26 cellular contexts compared by ENCODE assay signal in the genomic region with DNA sequence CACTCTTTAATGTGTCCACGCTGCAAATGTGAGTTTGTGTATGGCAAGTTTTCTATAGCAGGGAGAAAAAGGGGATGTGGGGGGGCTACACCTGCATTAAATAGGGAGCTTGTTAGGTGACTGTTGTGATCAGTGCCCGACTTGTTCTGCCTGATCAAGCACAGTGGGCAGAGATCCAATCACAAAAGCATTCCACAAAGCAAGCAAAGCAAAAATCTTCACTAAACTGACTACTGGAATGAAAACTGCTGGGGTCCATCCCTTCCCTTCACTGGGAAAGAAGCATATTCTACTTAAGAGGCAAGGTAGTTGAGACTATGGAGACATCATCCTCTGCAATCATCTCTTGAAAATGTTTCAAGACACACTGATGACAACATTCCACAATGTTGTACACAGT. TPM values are rescaled to one million over a fixed set of nuclear protein-coding genes. Genes with fewer than 3 reads are reported as not detected.
DNase-seq lines count a peak whose midpoint lies in the region; ATAC-seq and TF ChIP-seq lines count a peak whose summit lies in the region.
"Had no signal": no experiment of that assay in that cellular context is flagged by ENCODE, and none has a peak within 500 bp of the region (broad histone marks: within the 10 kb centered on the region; RNA-seq: fewer than 3 reads in every experiment).

No MANE protein-coding gene starts in this region.

- no peaks in the 10 kb centered on the region for H3K36me3 ChIP-seq in iPS-18a (ENCODE audit: control insufficient read depth, low read depth, low read length)
- no peaks in the 10 kb centered on the region for H3K36me3 ChIP-seq in neuronal stem cell (replicated peaks in 1 of 2; ENCODE audit: control insufficient read depth in 2 of 2, insufficient read depth in 2 of 2, low read length in 2 of 2)
- no peaks in the 10 kb centered on the region for H3K36me3 ChIP-seq in gastroesophageal sphincter
- H3K36me3 ChIP-seq: BLaER1, SJCRH30 had no signal

- TF ChIP-seq POLR2A in gastroesophageal sphincter (IDR thresholded peaks at IDR 0.05) = no peak

- POLR2A ChIA-PET in WTC11 (lab: Charles Lee) = no interaction called here

- H3K79me2 ChIP-seq in H9 (ENCODE audit: insufficient read depth, low read length) = peaks cover 2% of the 10 kb centered on the region; the same call in 1 of the 2 replicates

- no peak overlapping the region for H2BK12ac ChIP-seq in H9 (ENCODE audit: insufficient read length, low read depth, low read length)
- H2BK12ac ChIP-seq in neuronal stem cell (ENCODE audit: low read length) = no peak overlapping the region

- no peak overlapping the region for H4K5ac ChIP-seq in H9 (ENCODE audit: insufficient read length, low read depth, low read length)

- H3K9me3 ChIP-seq in H9 (ENCODE audit: control insufficient read depth, low read depth, low read length) (no peaks in the 10 kb centered on the region), iPS-18a (ENCODE audit: control insufficient read depth, low read depth, low read length) (peaks cover 5% of the 10 kb centered on the region), neuronal stem cell (replicated peaks in 1 of 2; ENCODE audit: control insufficient read depth in 2 of 2, insufficient read depth in 1 of 2, low read depth in 1 of 2, low read length in 2 of 2) (peaks cover 0 to 17% of the 10 kb centered on the region in 2 donors), gastroesophageal sphincter (no peaks in the 10 kb centered on the region)
- H3K9me3 ChIP-seq: SJCRH30 had no signal

- no CpG with 5 or more reads among the region's 2 CpGs for WGBS in H9 (ENCODE audit: extremely low coverage, insufficient read length, low lambda C conversion rate)
- no CpG with 5 or more reads among the region's 2 CpGs for WGBS in neuronal stem cell (ENCODE audit: extremely low coverage in 2 of 2, insufficient read length in 2 of 2, insufficient replicate concordance in 1 of 2), 2 donors
- WGBS in gastroesophageal sphincter (ENCODE audit: low coverage in 1 of 2), 2 donors = 44% methylated on average over 1 of the region's 2 CpGs; no CpG with 5 or more reads in 1 of the 2 donors

- no peak overlapping the region for H3K56ac ChIP-seq in H9 (ENCODE audit: insufficient read length, low read depth, low read length)

- H3K4me2 ChIP-seq in H9 (ENCODE audit: insufficient read depth, insufficient read length, low read length) = peak overlapping the region; percentile 62
- peak overlapping the region; percentile 40 for H3K4me2 ChIP-seq in neuronal stem cell (ENCODE audit: insufficient read depth, low read length, poor library complexity, severe bottlenecking)
- H3K4me2 ChIP-seq: BLaER1 had no signal

- ATAC-seq in WTC11 = no peak
- no peak for ATAC-seq in gastroesophageal sphincter
- ATAC-seq: GM12878, HepG2 had no signal

- peak overlapping the region in 2 of 3 experiments; percentile 11 to 85; a peak in 4 of 7 replicates for H3K27ac Mint-ChIP-seq in H9
- H3K27ac Mint-ChIP-seq in WTC11 = peak overlapping the region; percentile 37
- H3K27ac Mint-ChIP-seq: CD4-positive, alpha-beta T cell had no signal

- no peak overlapping the region for H4K91ac ChIP-seq in H9 (ENCODE audit: insufficient read length, low read depth, low read length)
- no peak overlapping the region for H4K91ac ChIP-seq in neuronal stem cell (ENCODE audit: low read depth, low read length, poor library complexity)

- H2BK120ac ChIP-seq in H9 (ENCODE audit: low read depth, low read length, poor library complexity, severe bottlenecking) = no peak overlapping the region
- no peak overlapping the region for H2BK120ac ChIP-seq in neuronal stem cell (ENCODE audit: low read depth, low read length)

- H3K4me3 Mint-ChIP-seq in H9 (peak overlapping the region; percentile 74 to 86), WTC11 (peak overlapping the region; percentile 72)
- H3K4me3 Mint-ChIP-seq: CD4-positive, alpha-beta T cell had no signal

- H2AFZ ChIP-seq in H9 (ENCODE audit: low read length) (no peak overlapping the region), neuronal stem cell (ENCODE audit: low read length) (no peak overlapping the region)
- H2AFZ ChIP-seq: GM23248 had no signal

- H3K4me3 ChIP-seq in iPS-18a (ENCODE audit: low read length) (peak overlapping the region; percentile 60), neuronal stem cell (ENCODE audit: low read length in 2 of 2) (peak overlapping the region in 1 of 2 donors; percentile 34), gastroesophageal sphincter (no peak overlapping the region)
- H3K4me3 ChIP-seq: BLaER1, GM12878, GM23248, SJCRH30 had no signal

- H3K9me3 Mint-ChIP-seq in H9 (peaks cover 19 to 22% of the 10 kb centered on the region in 2 experiments), WTC11 (no peaks in the 10 kb centered on the region)
- H3K9me3 Mint-ChIP-seq: CD4-positive, alpha-beta T cell had no signal

- H3K79me1 ChIP-seq in H9 (ENCODE audit: insufficient read depth, low read depth, low read length, poor library complexity, severe bottlenecking) (no peaks in the 10 kb centered on the region), neuronal stem cell (ENCODE audit: low read depth, low read length) (no peaks in the 10 kb centered on the region)

- H2BK5ac ChIP-seq in H9 (ENCODE audit: insufficient read length, low read length) (no peak overlapping the region), neuronal stem cell (ENCODE audit: low read length) (no peak overlapping the region)

- H3K14ac ChIP-seq in H9 (ENCODE audit: insufficient read depth, low read length) (no peak overlapping the region), neuronal stem cell (ENCODE audit: low read length) (no peak overlapping the region)

- H3K36me3 Mint-ChIP-seq in H9 (ENCODE audit: insufficient read depth in 1 of 3, low read depth in 3 of 3) (peaks cover 11 to 22% (median 16%) of the 10 kb centered on the region in 3 experiments), WTC11 (peaks cover 23% of the 10 kb centered on the region)

- H3K4me1 ChIP-seq in H9 (ENCODE audit: insufficient read depth, low read length) (peaks cover 11% of the 10 kb centered on the region), iPS-18a (ENCODE audit: control insufficient read depth, low read depth, low read length) (peaks cover 59% of the 10 kb centered on the region), neuronal stem cell (ENCODE audit: control insufficient read depth in 2 of 2, insufficient read depth in 1 of 2, low read depth in 1 of 2, low read length in 2 of 2) (peaks cover 3 to 5% of the 10 kb centered on the region in 2 donors), gastroesophageal sphincter (peaks cover 0 to 18% (median 0%) of the 10 kb centered on the region in 3 donors)
- H3K4me1 ChIP-seq: BLaER1, SJCRH30 had no signal

- peaks cover 45% of the 10 kb centered on the region for H3K27me3 Mint-ChIP-seq in H9 (ENCODE audit: low read depth)
- H3K27me3 Mint-ChIP-seq in WTC11 (ENCODE audit: low read depth) = peaks cover 32% of the 10 kb centered on the region

- H3K23ac ChIP-seq in H9 (ENCODE audit: insufficient read length, low read depth, low read length) (no peak overlapping the region), neuronal stem cell (ENCODE audit: low read depth, low read length, poor library complexity) (no peak overlapping the region)

- no peak for TF ChIP-seq EP300 in gastroesophageal sphincter (IDR thresholded peaks at IDR 0.05)

- DNase-seq in H9 = no peak
- no peak for DNase-seq in WTC11 (ENCODE audit: low spot score)
- peak; percentile 52 for DNase-seq in neuronal stem cell (ENCODE audit: low spot score)
- DNase-seq in AG08396 (ENCODE audit: low spot score) = no peak
- DNase-seq in DMS 273 treated with DMSO at 0.1 percent for 48 hours (lab: John Stamatoyannopoulos, UW) = no peak
- DNase-seq in NOMO-1 treated with dmso at 0.1 percent for 144 hours (lab: John Stamatoyannopoulos, UW; ENCODE audit: unreplicated experiment) = no peak
- DNase-seq: CD4-positive, alpha-beta T cell; COR-L47; DMS79 treated with DMSO at 0.1 percent for 48 hours; GM23248; KBM-7; NCI-H1092 treated with DMSO at 0.1 percent for 48 hours; NCI-H146; NCI-H2029; NCI-H2171; NCI-H345; NCI-H524; NCI-H774; OCI-M1; SJCRH30 had no signal

- H3K4ac ChIP-seq in H9 (ENCODE audit: low read depth, low read length) (no peak overlapping the region), neuronal stem cell (ENCODE audit: low read length) (no peak overlapping the region)

- no peak overlapping the region for H2AK5ac ChIP-seq in H9 (ENCODE audit: insufficient read length, low read length)
- H2AK5ac ChIP-seq in neuronal stem cell (ENCODE audit: low read depth, low read length) = no peak overlapping the region

- H3K27ac ChIP-seq in H9 (ENCODE audit: insufficient read length, low read depth, low read length) = peak overlapping the region; percentile 50
- H3K27ac ChIP-seq in iPS-18a (ENCODE audit: low read length) = no peak overlapping the region
- peak overlapping the region; percentile 77 for H3K27ac ChIP-seq in neuronal stem cell (replicated peaks; ENCODE audit: low read length)
- H3K27ac ChIP-seq in gastroesophageal sphincter = no peak overlapping the region
- H3K27ac ChIP-seq: BLaER1, GM23248, SJCRH30 had no signal

- H3K23me2 ChIP-seq in H9 (ENCODE audit: insufficient read length, low read depth, low read length, poor library complexity, severe bottlenecking) = peaks cover 24% of the 10 kb centered on the region

- H4K20me1 ChIP-seq in H9 (ENCODE audit: control insufficient read depth, insufficient read depth, insufficient read length) = no peaks in the 10 kb centered on the region

- H2BK15ac ChIP-seq in H9 (ENCODE audit: low read depth, low read length) = no peak overlapping the region
- no peak overlapping the region for H2BK15ac ChIP-seq in neuronal stem cell (ENCODE audit: low read length)

- H2BK20ac ChIP-seq in H9 (ENCODE audit: low read depth, low read length, poor library complexity, severe bottlenecking) = no peak overlapping the region

- TF ChIP-seq CTCF in H9 (conservative IDR thresholded peaks at IDR 0.05) (no peak), WTC11 (IDR thresholded peaks at IDR 0.05) (no peak), gastroesophageal sphincter (IDR thresholded peaks at IDR 0.05) (no peak)

- H3T11ph ChIP-seq in H9 (ENCODE audit: low read length) = no peak overlapping the region

- H3K4me1 Mint-ChIP-seq in H9 (peaks cover 64 to 71% of the 10 kb centered on the region in 2 experiments), WTC11 (peaks cover 64% of the 10 kb centered on the region)

- H4K8ac ChIP-seq in H9 (replicated peaks; ENCODE audit: insufficient read length, low read depth, low read length) (no peak overlapping the region), neuronal stem cell (ENCODE audit: low read depth, low read length) (no peak overlapping the region)

- CTCF ChIA-PET in WTC11 (lab: Charles Lee) = interaction anchor here (0.6 kb wide), 1 partner anchor 965 kb away, joined by 3 read pairs; no protein-coding TSS in a partner anchor

- H3K27me3 ChIP-seq in H9 (ENCODE audit: insufficient read depth, low read length) (peaks cover 16% of the 10 kb centered on the region), iPS-18a (ENCODE audit: control insufficient read depth, insufficient read depth, low read length) (peaks cover 52% of the 10 kb centered on the region), neuronal stem cell (ENCODE audit: control insufficient read depth in 3 of 3, insufficient read depth in 3 of 3, low read depth in 1 of 3, low read length in 3 of 3) (peaks cover 0 to 43% (median 0%) of the 10 kb centered on the region in 3 experiments), gastroesophageal sphincter (peaks cover 49% of the 10 kb centered on the region)
- H3K27me3 ChIP-seq: SJCRH30 had no signal

- H3K18ac ChIP-seq in H9 (ENCODE audit: insufficient read length, low read depth, low read length) (no peak overlapping the region), neuronal stem cell (ENCODE audit: low read length) (no peak overlapping the region)

- H3K9ac ChIP-seq in H9 (ENCODE audit: extremely low read depth, insufficient read length, low read length) = no peak overlapping the region
- H3K9ac ChIP-seq in iPS-18a (ENCODE audit: low read length) = no peak overlapping the region
- H3K9ac ChIP-seq in neuronal stem cell (ENCODE audit: low read depth, low read length, poor library complexity) = no peak overlapping the region
- H3K9ac ChIP-seq: BLaER1, GM23248 had no signal

RNA-seq across cellular contexts. Expression of gene IRS4, which starts 5.2 kb away (rescaled TPM):
- total RNA-seq in H9 (2021) = 8.2 and 8.9 TPM in 2 replicates
- total RNA-seq in WTC11 (2021) = 10.5 to 11.4 TPM (median 11.0 TPM) in 3 replicates
- 24.7 TPM for polyA plus RNA-seq in neuronal stem cell (2013, experiment 1 of 2)
- polyA plus RNA-seq in neuronal stem cell (2013, experiment 2 of 2) = 24.9 TPM
- total RNA-seq in gastroesophageal sphincter = 1 to 10 TPM in 2 of 4 donors, under 1 TPM in 2; 0.07 to 2.7 (median 0.66) TPM
- total RNA-seq: A673; CD4-positive, alpha-beta T cell; GM23248; HepG2; SJCRH30 had no signal
- polyA plus RNA-seq: GM23248, HepG2 had no signal

Comparison
In these comparisons a context has a peak if more than half of its experiments do, and no peak if none do; other contexts are left out.
1. H3K27ac ChIP-seq: peak in H9 (single experiment) and neuronal stem cell (single experiment); none in iPS-18a (single experiment) and gastroesophageal sphincter (0 of 4).